Comparison of ENCODE assay signal across 16 cellular contexts in genomic region chr15:41899854-41900442, GRCh38. TPM values are rescaled to one million over a fixed set of nuclear protein-coding genes. Genes with fewer than 3 reads are reported as not detected.
A peak's percentile ranks its signal among the peaks of the same experiment; 100 is the strongest.
DNase-seq lines count a peak whose midpoint lies in the region; ATAC-seq and TF ChIP-seq lines count a peak whose summit lies in the region.
"Had no signal": no experiment of that assay in that cellular context is flagged by ENCODE, and none has a peak within 500 bp of the region (broad histone marks: within the 10 kb centered on the region; RNA-seq: fewer than 3 reads in every experiment).

No MANE protein-coding gene starts in this region.

- H3K4me3 Mint-ChIP-seq in CD8-positive, alpha-beta T cell = no peak overlapping the region
- H3K4me3 Mint-ChIP-seq: activated B cell treated with CpG ODN at 0.5 μM for 24 hours; activated naive CD4-positive, alpha-beta T cell treated with anti-CD3 and anti-CD28 coated beads, Interleukin-2, amount 50 U/mL, for 24 hours; activated T-cell treated with anti-CD3 and anti-CD28 coated beads, Interleukin-2, amount 50 U/mL, for 72 hours had no signal

- peaks cover 3% of the 10 kb centered on the region for H3K4me1 ChIP-seq in A673 (ENCODE audit: insufficient read depth, low read length, poor library complexity, severe bottlenecking)
- peaks cover 10% of the 10 kb centered on the region for H3K4me1 ChIP-seq in CD8-positive, alpha-beta T cell (ENCODE audit: insufficient read depth, low read length)

- no peak for ATAC-seq in CD8-positive, alpha-beta T cell
- ATAC-seq in HG02981 (IDR thresholded peaks at IDR 0.05; ENCODE audit: unreplicated experiment) (no peak), HG03469 (IDR thresholded peaks at IDR 0.05; ENCODE audit: unreplicated experiment) (no peak)
- ATAC-seq: activated T-cell treated with anti-CD3 and anti-CD28 coated beads, Interleukin-2, amount 50 U/mL, for 72 hours; Right ventricle myocardium inferior had no signal

- CTCF ChIA-PET in A673 (lab: Charles Lee) = no interaction called here
- CTCF ChIA-PET in CD8-positive, alpha-beta T cell (lab: Charles Lee) = interaction anchor here (1.3 to 7.1 kb wide), 2 partner anchors 89 to 128 kb away, joined by 5 to 113 read pairs; partner anchors contain the start of gene MAPKBP1

- H3K9me3 Mint-ChIP-seq in CD8-positive, alpha-beta T cell = no peaks in the 10 kb centered on the region
- H3K9me3 Mint-ChIP-seq: activated B cell treated with CpG ODN at 0.5 μM for 24 hours; activated naive CD4-positive, alpha-beta T cell treated with anti-CD3 and anti-CD28 coated beads, Interleukin-2, amount 50 U/mL, for 24 hours; activated T-cell treated with anti-CD3 and anti-CD28 coated beads, Interleukin-2, amount 50 U/mL, for 72 hours had no signal

- H3K4me1 Mint-ChIP-seq in CD8-positive, alpha-beta T cell (ENCODE audit: low read depth) = peaks cover 23% of the 10 kb centered on the region

- H3K36me3 ChIP-seq in A673 (ENCODE audit: insufficient read depth, low read length, poor library complexity, severe bottlenecking) = no peaks in the 10 kb centered on the region
- no peaks in the 10 kb centered on the region for H3K36me3 ChIP-seq in CD8-positive, alpha-beta T cell (ENCODE audit: insufficient read depth, low read length)

- H3K27me3 ChIP-seq in A673 (replicated peaks; ENCODE audit: insufficient read depth, low read depth, low read length, poor library complexity) = no peaks in the 10 kb centered on the region
- no peaks in the 10 kb centered on the region for H3K27me3 ChIP-seq in CD8-positive, alpha-beta T cell (ENCODE audit: insufficient read depth, low read length)
- H3K27me3 ChIP-seq: heart left ventricle had no signal

- BruUV-seq in A673 (replicated peaks; lab: Mats Ljungman, UMichigan) = TSS peak; percentile 48

- no peak overlapping the region for H3K27ac ChIP-seq in A673 (ENCODE audit: low read depth, low read length, poor library complexity, severe bottlenecking)
- H3K27ac ChIP-seq in CD8-positive, alpha-beta T cell (ENCODE audit: low read depth, low read length) = no peak overlapping the region
- H3K27ac ChIP-seq: GM23248, thoracic aorta had no signal

- POLR2A ChIA-PET in A673 (lab: Charles Lee; ENCODE audit: low non-redundant PET) = no interaction called here
- POLR2A ChIA-PET in CD8-positive, alpha-beta T cell (lab: Charles Lee) = no interaction called here

- H3K4me3 ChIP-seq in A673 (ENCODE audit: low read depth, low read length, poor library complexity, severe bottlenecking) = no peak overlapping the region
- no peak overlapping the region for H3K4me3 ChIP-seq in CD8-positive, alpha-beta T cell (ENCODE audit: low read depth, low read length)
- H3K4me3 ChIP-seq: GM23248, heart left ventricle, thoracic aorta had no signal

- peaks cover 30% of the 10 kb centered on the region for H3K36me3 Mint-ChIP-seq in CD8-positive, alpha-beta T cell
- H3K36me3 Mint-ChIP-seq: activated naive CD4-positive, alpha-beta T cell treated with anti-CD3 and anti-CD28 coated beads, Interleukin-2, amount 50 U/mL, for 24 hours had no signal

- H3K9me3 ChIP-seq in A673 (ENCODE audit: low read depth, low read length, poor library complexity, severe bottlenecking) = no peaks in the 10 kb centered on the region
- H3K9me3 ChIP-seq in CD8-positive, alpha-beta T cell (ENCODE audit: low read length) = no peaks in the 10 kb centered on the region
- H3K9me3 ChIP-seq: heart left ventricle, thoracic aorta had no signal

- TF ChIP-seq CTCF in A673 (conservative IDR thresholded peaks at IDR 0.05; ENCODE audit: low read depth, low read length) = no peak
- no peak for TF ChIP-seq CTCF in CD8-positive, alpha-beta T cell (IDR thresholded peaks at IDR 0.05)

- no peak for DNase-seq in A673 (ENCODE audit: low spot score)
- no peak for DNase-seq in CD8-positive, alpha-beta T cell
- DNase-seq in NCI-H446 treated with DMSO at 0.1 percent for 48 hours (lab: John Stamatoyannopoulos, UW) = peak; percentile 15
- peak; percentile 92 for DNase-seq in cerebellum (ENCODE audit: low spot score)
- DNase-seq in COLO668 (lab: John Stamatoyannopoulos, UW; ENCODE audit: unreplicated experiment) = no peak
- DNase-seq: activated B cell treated with CpG ODN at 0.5 μM for 24 hours; activated T-cell treated with anti-CD3 and anti-CD28 coated beads, Interleukin-2, amount 50 U/mL, for 72 hours; GM23248; NCI-H187; T-helper 1 cell had no signal

- intact Hi-C loops in A673 (cut with micrococcal nuclease; ENCODE audit: unreplicated experiment) = loop anchor here (5.0 to 10.0 kb wide), 2 partner anchors 345 to 433 kb away; partner anchors contain the start of gene TYRO3
- intact Hi-C loops in CD8-positive, alpha-beta T cell (cut with DNase I, micrococcal nuclease) = loop anchor here (5.0 to 10.0 kb wide), 6 partner anchors 33 to 995 kb away; partner anchors contain the start of gene TYRO3 (in 1 of the 2)

- H3K27ac Mint-ChIP-seq in CD8-positive, alpha-beta T cell = peak overlapping the region; percentile 52
- H3K27ac Mint-ChIP-seq: activated B cell treated with CpG ODN at 0.5 μM for 24 hours; activated naive CD4-positive, alpha-beta T cell treated with anti-CD3 and anti-CD28 coated beads, Interleukin-2, amount 50 U/mL, for 24 hours; activated T-cell treated with anti-CD3 and anti-CD28 coated beads, Interleukin-2, amount 50 U/mL, for 72 hours had no signal

- no peaks in the 10 kb centered on the region for H3K27me3 Mint-ChIP-seq in CD8-positive, alpha-beta T cell (ENCODE audit: low read depth)
- H3K27me3 Mint-ChIP-seq: activated B cell treated with CpG ODN at 0.5 μM for 24 hours; activated naive CD4-positive, alpha-beta T cell treated with anti-CD3 and anti-CD28 coated beads, Interleukin-2, amount 50 U/mL, for 24 hours had no signal

RNA-seq across cellular contexts. Expression of gene SPTBN5, which starts 6.1 kb away (rescaled TPM):
- total RNA-seq in A673 (2021) (2.4 and 3.2 TPM in 2 replicates), cerebellum (1.3 TPM)
- 1 to 10 TPM; 1.1 to 1.2 TPM for total RNA-seq in CD8-positive, alpha-beta T cell

Comparison
In these comparisons a context has a peak if more than half of its experiments do, and no peak if none do; other contexts are left out.
1. DNase-seq: peak in NCI-H446 treated with DMSO at 0.1 percent for 48 hours (single experiment) and cerebellum (single experiment); none in A673 (single experiment), CD8-positive, alpha-beta T cell (0 of 7) and COLO668 (single experiment).